Comparison of ENCODE assay signal across 9 cellular contexts in the genomic region with DNA sequence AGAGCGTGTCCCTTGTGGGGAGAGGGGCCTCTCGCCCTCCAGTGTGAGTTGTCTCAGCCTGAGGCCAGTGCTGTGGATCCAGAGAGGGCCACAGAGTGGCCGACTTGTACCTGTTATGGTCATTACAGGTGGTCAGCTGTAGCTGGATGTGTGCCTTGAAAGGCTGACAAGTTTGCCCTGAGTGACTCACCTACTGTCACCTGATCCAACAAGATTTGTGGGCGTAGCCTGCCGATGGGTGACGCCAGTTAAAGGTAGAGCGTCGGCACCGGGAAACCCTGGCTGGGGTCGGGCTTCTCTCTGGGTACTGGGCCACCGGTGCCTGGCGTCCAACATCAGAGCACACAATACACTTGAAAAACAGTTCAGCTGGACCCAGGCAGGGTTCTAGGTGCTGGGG. TPM values are rescaled to one million over a fixed set of nuclear protein-coding genes. Genes with fewer than 3 reads are reported as not detected.
DNase-seq lines count a peak whose midpoint lies in the region; ATAC-seq and TF ChIP-seq lines count a peak whose summit lies in the region.
"Had no signal": no experiment of that assay in that cellular context is flagged by ENCODE, and none has a peak within 500 bp of the region (broad histone marks: within the 10 kb centered on the region; RNA-seq: fewer than 3 reads in every experiment).

No MANE protein-coding gene starts in this region.

- no peaks in the 10 kb centered on the region for H3K9me3 ChIP-seq in thyroid gland

- no peak overlapping the region for H3K4me3 ChIP-seq in thyroid gland (replicated peaks in 1 of 3)

- no peaks in the 10 kb centered on the region for H3K27me3 Mint-ChIP-seq in activated T-helper 17 cell treated with anti-CD3 and anti-CD28 coated beads, Interleukin-2, amount 50 U/mL, for 72 hours

- H3K9me3 Mint-ChIP-seq in activated T-helper 17 cell treated with anti-CD3 and anti-CD28 coated beads, Interleukin-2, amount 50 U/mL, for 72 hours, result no peaks in the 10 kb centered on the region

- ATAC-seq in activated T-helper 17 cell treated with anti-CD3 and anti-CD28 coated beads, Interleukin-2, amount 50 U/mL, for 72 hours (replicated peaks), result peak; percentile 27
- peak; percentile 24 for ATAC-seq in left colon
- no peak for ATAC-seq in HG03460 (IDR thresholded peaks at IDR 0.05; ENCODE audit: unreplicated experiment)

- H3K4me1 Mint-ChIP-seq in activated T-helper 17 cell treated with anti-CD3 and anti-CD28 coated beads, Interleukin-2, amount 50 U/mL, for 72 hours, result peaks cover 49% of the 10 kb centered on the region

- peak overlapping the region; percentile 99 for H3K27ac Mint-ChIP-seq in activated T-helper 17 cell treated with anti-CD3 and anti-CD28 coated beads, Interleukin-2, amount 50 U/mL, for 72 hours

- peak in 1 of 2 donors; percentile 16 for TF ChIP-seq POLR2A in thyroid gland (IDR thresholded peaks at IDR 0.05)

- peak overlapping the region in 2 of 3 donors; percentile 43 to 98 for H3K27ac ChIP-seq in thyroid gland

- DNase-seq in NCI-H510A treated with DMSO at 0.1 percent for 48 hours (lab: John Stamatoyannopoulos, UW) (peak; percentile 26), NCI-H510A (lab: John Stamatoyannopoulos, UW) (no peak), left colon (peak; percentile 61 to 67), thyroid gland (peak in 1 of 2 donors; percentile 47), NCI-H2171 (lab: John Stamatoyannopoulos, UW) (no peak), glomerular visceral epithelial cell (ENCODE audit: extremely low spot score) (no peak)
- DNase-seq: ACHN had no signal

- H3K36me3 ChIP-seq in thyroid gland, result no peaks in the 10 kb centered on the region

- intact Hi-C loops in left colon (cut with DNase I, micrococcal nuclease), result no loop called here
- intact Hi-C loops in thyroid gland (cut with DNase I), result no loop called here

- H3K4me3 Mint-ChIP-seq in activated T-helper 17 cell treated with anti-CD3 and anti-CD28 coated beads, Interleukin-2, amount 50 U/mL, for 72 hours, result peak overlapping the region; percentile 94

- H3K4me1 ChIP-seq in thyroid gland, result peaks cover 35 to 36% of the 10 kb centered on the region in 2 donors

- no peaks in the 10 kb centered on the region for H3K27me3 ChIP-seq in thyroid gland

- peaks cover 94% of the 10 kb centered on the region for H3K36me3 Mint-ChIP-seq in activated T-helper 17 cell treated with anti-CD3 and anti-CD28 coated beads, Interleukin-2, amount 50 U/mL, for 72 hours (ENCODE audit: low read depth)

- 88 to 90% methylated on average over 12 of the region's 12 CpGs for WGBS in thyroid gland, 2 donors

- no peak for TF ChIP-seq CTCF in thyroid gland (IDR thresholded peaks at IDR 0.05)

RNA-seq across cellular contexts. Expression of a gene that starts 2.8 kb away (rescaled TPM):
- total RNA-seq in activated T-helper 17 cell treated with anti-CD3 and anti-CD28 coated beads, Interleukin-2, amount 50 U/mL, for 72 hours, result 10 to 100 TPM; 34.9 to 89.7 TPM
- 10 to 100 TPM; 46.2 to 85.5 TPM for total RNA-seq in left colon
- total RNA-seq in thyroid gland, result 10 to 100 TPM; 14.3 to 47.8 (median 35.1) TPM

RNA-seq across cellular contexts. Expression of a gene that starts 14.9 kb away (rescaled TPM):
- total RNA-seq in activated T-helper 17 cell treated with anti-CD3 and anti-CD28 coated beads, Interleukin-2, amount 50 U/mL, for 72 hours, result 10 to 100 TPM; 43.6 to 53.8 TPM
- 10 to 100 TPM; 11.4 to 16.9 TPM for total RNA-seq in left colon
- total RNA-seq in thyroid gland, result 10 to 100 TPM; 21.6 to 32.8 (median 27.3) TPM

Comparison
In these comparisons a context has a peak if more than half of its experiments do, and no peak if none do; other contexts are left out.
1. DNase-seq: peak in NCI-H510A treated with DMSO at 0.1 percent for 48 hours (single experiment) and left colon (2 of 2); none in NCI-H510A (single experiment), NCI-H2171 (single experiment) and glomerular visceral epithelial cell (single experiment).